In genomic region chr12:28830491-28830890, GRCh38 we compare ENCODE assay signal across 19 cellular contexts.
"Had no signal": no experiment of that assay in that cellular context is flagged by ENCODE, and none has a peak within 500 bp of the region (broad histone marks: within the 10 kb centered on the region; RNA-seq: fewer than 3 reads in every experiment).

No MANE protein-coding gene starts in this region.

- H3K9me3 ChIP-seq: adrenal gland, mucosa of descending colon, ovary, psoas muscle, thyroid gland had no signal

- H3K27ac ChIP-seq: adrenal gland, breast epithelium, heart left ventricle, ovary, psoas muscle, thyroid gland, VCaP had no signal

- H3K27me3 ChIP-seq: adrenal gland, breast epithelium, heart left ventricle, ovary, thyroid gland had no signal

- H3K36me3 Mint-ChIP-seq: activated naive CD4-positive, alpha-beta T cell treated with anti-CD3 and anti-CD28 coated beads, Interleukin-2, amount 50 U/mL, for 72 hours; naive B cell had no signal

- ATAC-seq: activated naive CD4-positive, alpha-beta T cell treated with anti-CD3 and anti-CD28 coated beads, Interleukin-2, amount 50 U/mL, for 72 hours; activated T-cell treated with anti-CD3 and anti-CD28 coated beads, Interleukin-2, amount 50 U/mL, for 72 hours; heart left ventricle; mucosa of descending colon; psoas muscle; right cardiac atrium had no signal

- H3K27me3 Mint-ChIP-seq: naive B cell had no signal

- H3K4me1 Mint-ChIP-seq: naive B cell had no signal

- H3K4me3 ChIP-seq: adrenal gland, breast epithelium, heart left ventricle, mucosa of descending colon, ovary, psoas muscle, thyroid gland had no signal

- H3K4me3 Mint-ChIP-seq: activated T-cell treated with anti-CD3 and anti-CD28 coated beads, Interleukin-2, amount 50 U/mL, for 72 hours; naive B cell had no signal

- H3K4me1 ChIP-seq: adrenal gland, breast epithelium, heart left ventricle, psoas muscle, thyroid gland had no signal

- H3K27ac Mint-ChIP-seq: activated naive CD4-positive, alpha-beta T cell treated with anti-CD3 and anti-CD28 coated beads, Interleukin-2, amount 50 U/mL, for 72 hours; activated T-cell treated with anti-CD3 and anti-CD28 coated beads, Interleukin-2, amount 50 U/mL, for 72 hours; naive B cell had no signal

- DNase-seq: activated CD4-positive, alpha-beta T cell treated with anti-CD3 and anti-CD28 coated beads, Interleukin-2, amount 50 U/mL, for 4 hours; activated gamma-delta T cell; activated T-cell treated with anti-CD3 and anti-CD28 coated beads, Interleukin-2, amount 50 U/mL, for 72 hours; adrenal gland; cerebellar nuclear complex; cortex of kidney; heart left ventricle; mesenchymal stem cell; mucosa of descending colon; naive B cell; ovary; psoas muscle; right cardiac atrium; stimulated activated CD4-positive, alpha-beta T cell treated with anti-CD3 and anti-CD28 coated beads, Interleukin-2, amount 100 ng/mL, for 24 hours; stimulated activated naive CD4-positive, alpha-beta T cell treated with Interleukin-2 at 50 U/mL for 16 hours; thyroid gland had no signal

- H3K36me3 ChIP-seq: adrenal gland, breast epithelium, heart left ventricle, ovary, thyroid gland had no signal
